Comparison of ENCODE assay signal across 10 cellular contexts in genomic region chr5:95734156-95734555, GRCh38. TPM values are rescaled to one million over a fixed set of nuclear protein-coding genes. Genes with fewer than 3 reads are reported as not detected.
DNase-seq lines count a peak whose midpoint lies in the region; ATAC-seq and TF ChIP-seq lines count a peak whose summit lies in the region.
"Had no signal": no experiment of that assay in that cellular context is flagged by ENCODE, and none has a peak within 500 bp of the region (broad histone marks: within the 10 kb centered on the region; RNA-seq: fewer than 3 reads in every experiment).

No MANE protein-coding gene starts in this region.

- peaks cover 45 to 68% of the 10 kb centered on the region in 2 donors for H3K4me1 ChIP-seq in adrenal gland (replicated peaks in 1 of 2)
- H3K4me1 ChIP-seq in cardiac muscle cell (ENCODE audit: low read depth), result peaks cover 33% of the 10 kb centered on the region
- peaks cover 6% of the 10 kb centered on the region for H3K4me1 ChIP-seq in prostate gland (replicated peaks)

- CTCF ChIA-PET in AG04450 (lab: Charles Lee), result interaction anchor here (0.6 to 3.6 kb wide), 7 partner anchors 9 to 113 kb away, joined by 3 to 31 read pairs (median 4); partner anchors contain the start of gene RFESD

- no peak overlapping the region for H3K27ac ChIP-seq in AG04450 (ENCODE audit: low read depth, low read length)
- peak overlapping the region in 4 of 5 donors; percentile 35 to 98 (median 84) for H3K27ac ChIP-seq in adrenal gland
- H3K27ac ChIP-seq in cardiac muscle cell, result peak overlapping the region; percentile 7
- H3K27ac ChIP-seq in prostate gland, result peak overlapping the region; percentile 95 to 97
- H3K27ac ChIP-seq: neutrophil had no signal

- H3K4me3 ChIP-seq in AG04450 (ENCODE audit: low read depth, low read length) (peak overlapping the region; percentile 91), adrenal gland (peak overlapping the region in 2 of 4 donors; percentile 8 to 87), cardiac muscle cell (peak overlapping the region; percentile 96), prostate gland (peak overlapping the region in 1 of 2 donors; percentile 91)

- TF ChIP-seq CTCF in AG04450 (IDR thresholded peaks at IDR 0.05; ENCODE audit: low read depth, low read length) (no peak), adrenal gland (IDR thresholded peaks at IDR 0.05) (no peak), cardiac muscle cell (IDR thresholded peaks at IDR 0.05; ENCODE audit: low read depth, low read length) (no peak), prostate gland (IDR thresholded peaks at IDR 0.05) (no peak)

- H3K27me3 ChIP-seq in AG04450 (ENCODE audit: control insufficient read depth, insufficient read depth, low read length) (no peaks in the 10 kb centered on the region), adrenal gland (no peaks in the 10 kb centered on the region), cardiac muscle cell (no peaks in the 10 kb centered on the region), prostate gland (replicated peaks; ENCODE audit: insufficient read depth) (no peaks in the 10 kb centered on the region)

- intact Hi-C loops in adrenal gland (cut with DNase I), result loop anchor here in 1 of 2 donors (5.0 kb wide), 1 partner anchor 72 kb away; no protein-coding TSS in a partner anchor
- intact Hi-C loops in prostate gland (cut with DNase I), result loop anchor here (5.0 kb wide), 4 partner anchors 48 to 88 kb away; partner anchors contain the start of genes GLRX and RFESD

- POLR2A ChIA-PET in AG04450 (lab: Yijun Ruan, JAX), result interaction anchor here (1.2 to 2.2 kb wide), 3 partner anchors 26 to 88 kb away, joined by 3 to 9 read pairs (median 9); partner anchors contain the start of gene RFESD

- TF ChIP-seq POLR2A in adrenal gland (IDR thresholded peaks at IDR 0.05) (no peak), prostate gland (IDR thresholded peaks at IDR 0.05) (no peak), GM18505 (IDR thresholded peaks at IDR 0.05; ENCODE audit: borderline replicate concordance, extremely low read depth, insufficient read depth, insufficient read length) (no peak)

- DNase-seq in AG04450 (ENCODE audit: low read depth, low spot score) (no peak), adrenal gland (no peak), cardiac muscle cell (ENCODE audit: low read depth in 1 of 2, low spot score in 1 of 2) (no peak), prostate gland (ENCODE audit: low spot score) (no peak), NCI-H526 (lab: John Stamatoyannopoulos, UW) (no peak), DMS53 treated with DMSO at 0.1 percent for 48 hours (lab: John Stamatoyannopoulos, UW; ENCODE audit: unreplicated experiment) (no peak)
- DNase-seq: NCI-H524 treated with DMSO at 0.1 percent for 48 hours had no signal

- H3K9me3 ChIP-seq in AG04450 (ENCODE audit: control insufficient read depth, insufficient read depth, low read length) (peaks cover 2% of the 10 kb centered on the region; the same call in 1 of the 2 replicates), adrenal gland (replicated peaks in 1 of 3) (no peaks in the 10 kb centered on the region), cardiac muscle cell (ENCODE audit: low read depth) (no peaks in the 10 kb centered on the region), prostate gland (no peaks in the 10 kb centered on the region)
- H3K9me3 ChIP-seq: neutrophil had no signal

- ATAC-seq in GM19463 (IDR thresholded peaks at IDR 0.05; ENCODE audit: unreplicated experiment) (no peak), GM18505 (IDR thresholded peaks at IDR 0.05; ENCODE audit: unreplicated experiment) (no peak)

- WGBS in adrenal gland, 4 donors, result 33 to 39% (median 33%) methylated on average over 2 of the region's 2 CpGs
- WGBS in prostate gland, result 48% methylated on average over 2 of the region's 2 CpGs

- H3K36me3 ChIP-seq in adrenal gland (replicated peaks in 1 of 2) (peaks cover 0 to 10% of the 10 kb centered on the region in 2 donors), cardiac muscle cell (peaks cover 31% of the 10 kb centered on the region), prostate gland (no peaks in the 10 kb centered on the region)
- H3K36me3 ChIP-seq: neutrophil had no signal

RNA-seq across cellular contexts. Expression of gene RHOBTB3, which starts 3.0 kb away (rescaled TPM):
- polyA plus RNA-seq in AG04450 (2011; rRNA removed), result 303 and 360 TPM in 2 replicates
- 690 and 767 TPM in 2 replicates for polyA minus RNA-seq in AG04450 (2011; rRNA and poly(A)+ RNA removed)
- 100 to 1,000 TPM in 5 of 8 donors, 10 to 100 TPM in 3; 91.8 to 243 (median 139) TPM for total RNA-seq in adrenal gland
- 10 to 100 TPM; 23.9 to 56.9 (median 28.2) TPM for polyA plus RNA-seq in adrenal gland
- total RNA-seq in cardiac muscle cell, result 343 and 477 TPM in 2 replicates
- polyA plus RNA-seq in cardiac muscle cell, result 455 and 589 TPM in 2 replicates
- total RNA-seq in prostate gland, result 100 to 1,000 TPM in 1 of 2 donors, 10 to 100 TPM in 1; 87.3 to 134 TPM

RNA-seq across cellular contexts. Expression of gene SPATA9, which starts 51.4 kb away (rescaled TPM):
- polyA plus RNA-seq in AG04450 (2011; rRNA removed), result 1.8 and 2.4 TPM in 2 replicates
- 0.18 and 0.39 TPM in 2 replicates for polyA minus RNA-seq in AG04450 (2011; rRNA and poly(A)+ RNA removed)
- total RNA-seq in adrenal gland, result 1 to 10 TPM in 1 of 8 donors, under 1 TPM in 3, not detected in 4; 0.36 to 1.8 (median 0.59) TPM
- 1 to 10 TPM in 1 of 3 donors, under 1 TPM in 1, not detected in 1; 0.26 to 2.7 TPM for polyA plus RNA-seq in adrenal gland
- total RNA-seq in cardiac muscle cell, result 0.45 and 1.0 TPM in 2 replicates
- 1.3 and 1.8 TPM in 2 replicates for polyA plus RNA-seq in cardiac muscle cell
- 1 to 10 TPM in 1 of 2 donors, not detected in 1; 2.3 TPM for total RNA-seq in prostate gland
